9 cellular contexts compared by ENCODE assay signal in the genomic region with DNA sequence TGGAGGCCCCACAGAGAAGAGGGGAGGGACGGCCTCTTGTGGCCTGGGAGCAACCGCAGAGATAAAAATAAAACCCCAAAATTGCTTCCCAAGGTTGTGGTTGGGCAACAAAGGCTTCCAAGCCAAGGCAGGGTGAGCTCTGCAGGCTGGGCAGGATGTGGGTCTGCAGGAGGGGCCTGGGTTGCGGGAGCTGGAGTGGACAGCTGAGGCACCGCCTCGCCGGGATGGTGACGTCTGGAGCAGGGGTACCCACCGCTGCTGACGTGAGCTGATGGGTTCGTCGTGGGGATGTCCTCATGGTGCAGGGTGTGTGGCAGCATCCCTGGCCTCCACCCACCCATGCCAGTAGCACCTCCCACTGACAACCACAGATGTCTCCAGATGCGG. TPM values are rescaled to one million over a fixed set of nuclear protein-coding genes. Genes with fewer than 3 reads are reported as not detected.
DNase-seq lines count a peak whose midpoint lies in the region; ATAC-seq, FAIRE-seq and TF ChIP-seq lines count a peak whose summit lies in the region.
"Had no signal": no experiment of that assay in that cellular context is flagged by ENCODE, and none has a peak within 500 bp of the region (broad histone marks: within the 10 kb centered on the region; RNA-seq: fewer than 3 reads in every experiment).

No MANE protein-coding gene starts in this region.

- peaks cover 6% of the 10 kb centered on the region for H3K9me1 ChIP-seq in K562 (ENCODE audit: control insufficient read depth, insufficient read depth, low read length)

- DNase-seq in Right ventricle myocardium inferior (ENCODE audit: missing footprints) (peak; percentile 48), right atrium auricular region (ENCODE audit: low spot score) (no peak), T-helper 2 cell (peak in 4 of 5 experiments; percentile 51 to 93 (median 86)), K562 (ENCODE audit: extremely low read depth in 1 of 4, low spot score in 3 of 4) (no peak), NCI-H748 treated with DMSO at 0.1 percent for 48 hours (lab: John Stamatoyannopoulos, UW) (no peak), kidney tubule cell (ENCODE audit: low spot score) (no peak)
- peak; percentile 35 for DNase-seq in stimulated activated naive CD4-positive, alpha-beta T cell treated with Interleukin-2 at 50 U/mL for 16 hours (lab: John Stamatoyannopoulos, UW)

- WGBS in K562 (ENCODE audit: insufficient coverage, low coverage, missing lambda C conversion rate) = 80% methylated on average over 10 of the region's 12 CpGs

- CTCF ChIA-PET in K562 (lab: Yijun Ruan, JAX; ENCODE audit: low intra/inter-chr PET ratio) = no interaction called here

- no peaks in the 10 kb centered on the region for H3K27me3 ChIP-seq in right atrium auricular region
- no peaks in the 10 kb centered on the region for H3K27me3 ChIP-seq in K562 (ENCODE audit: control insufficient read depth in 2 of 2, insufficient read depth in 2 of 2, low read length in 2 of 2)

- intact Hi-C loops in Right ventricle myocardium inferior (cut with DNase I) (loop anchor here (2.0 kb wide), 1 partner anchor 249 kb away; no protein-coding TSS in a partner anchor), K562 (cut with micrococcal nuclease) (loop anchor here (10.0 kb wide), 1 partner anchor 133 kb away; no protein-coding TSS in a partner anchor)

- peaks cover 31% of the 10 kb centered on the region for H3K79me2 ChIP-seq in K562 (ENCODE audit: control insufficient read depth, insufficient read depth, low read length)

- TF ChIP-seq POLR2A in K562 (conservative IDR thresholded peaks at IDR 0.05) = peak; percentile 34; the same call in 1 of the 2 replicates

- H3K9me3 ChIP-seq in right atrium auricular region = no peaks in the 10 kb centered on the region
- H3K9me3 ChIP-seq in K562 (replicated peaks; ENCODE audit: control insufficient read depth, insufficient read depth, low read depth, low read length) = peaks cover 4% of the 10 kb centered on the region

- no peak for TF ChIP-seq RAD21 in K562 (CRISPR knock-in tag; conservative IDR thresholded peaks at IDR 0.05 in 1 of 2, IDR thresholded peaks at IDR 0.05 in 1 of 2)

- H3K4me3 ChIP-seq in right atrium auricular region = no peak overlapping the region
- H3K4me3 ChIP-seq in K562 = no peak overlapping the region
- H3K4me3 ChIP-seq: SK-N-MC had no signal

- TF ChIP-seq CTCF in right atrium auricular region (IDR thresholded peaks at IDR 0.05) (no peak), K562 (IDR thresholded peaks at IDR 0.05 in 2 of 3, conservative IDR thresholded peaks at IDR 0.05 in 1 of 3; ENCODE audit: insufficient read depth in 2 of 3, low read depth in 1 of 3, low read length in 3 of 3) (no peak)

- H4K20me1 ChIP-seq in K562 (replicated peaks; ENCODE audit: control insufficient read depth, insufficient read depth, low read length) = peaks cover 7% of the 10 kb centered on the region; the same call in 1 of the 2 replicates

- no peak for FAIRE-seq in K562 (lab: Jason Lieb, UNC)

- H3K27ac ChIP-seq in right atrium auricular region (no peak overlapping the region), K562 (ENCODE audit: extremely low read depth, low read depth, low read length) (no peak overlapping the region)
- H3K27ac ChIP-seq: SK-N-MC had no signal

- no TSS peak for BruUV-seq in K562 (replicated peaks; lab: Mats Ljungman, UMichigan)

- H2AFZ ChIP-seq in K562 (ENCODE audit: low read depth, low read length) = no peak overlapping the region

- H3K4me1 ChIP-seq in right atrium auricular region (peaks cover 0 to 39% of the 10 kb centered on the region in 2 donors), K562 (replicated peaks in 1 of 2; ENCODE audit: control insufficient read depth in 2 of 2, insufficient read depth in 2 of 2, low read length in 2 of 2) (peaks cover 13 to 50% of the 10 kb centered on the region in 2 experiments)

- in situ Hi-C loops in K562 (cut with MboI) = no loop called here

- TF ChIP-seq EP300 in K562 (IDR thresholded peaks at IDR 0.05; ENCODE audit: low read length) = no peak

- peak overlapping the region in 1 of 2 experiments; percentile 79; a peak in 2 of 4 replicates for H3K9ac ChIP-seq in K562 (ENCODE audit: insufficient read depth in 1 of 2, low read depth in 2 of 2, low read length in 2 of 2)

- H3K36me3 ChIP-seq in right atrium auricular region (peaks cover 9% of the 10 kb centered on the region), K562 (ENCODE audit: control insufficient read depth, insufficient read depth, low read length) (peaks cover 26% of the 10 kb centered on the region)

- POLR2A ChIA-PET in K562 (lab: Yijun Ruan, JAX) = interaction anchor here (0.7 to 1.8 kb wide), 8 partner anchors 14 to 75 kb away, joined by 3 to 6 read pairs (median 3); a partner anchor contains a TSS

- no peak overlapping the region for H3K4me2 ChIP-seq in K562 (ENCODE audit: insufficient read depth, low read length)

- ATAC-seq in Right ventricle myocardium inferior (no peak), K562 (no peak), GM19351 (IDR thresholded peaks at IDR 0.05; ENCODE audit: unreplicated experiment) (no peak)

RNA-seq across cellular contexts. Expression of a gene that starts 3.7 kb away (rescaled TPM):
- total RNA-seq in Right ventricle myocardium inferior = 265 TPM
- total RNA-seq in right atrium auricular region = 100 to 1,000 TPM; 155 to 159 TPM
- 23.0 and 76.1 TPM in 2 replicates for total RNA-seq in K562 (2011; cell fraction: chromatin; rRNA removed; ENCODE audit: low replicate concordance)
- 97.2 and 110 TPM in 2 replicates for total RNA-seq in K562 (2011; cell fraction: nucleolus; rRNA removed)
- total RNA-seq in K562 (2011; cell fraction: nucleoplasm; rRNA removed) = 49.6 and 53.2 TPM in 2 replicates
- 478 and 554 TPM in 2 replicates for total RNA-seq in K562 (2014; rRNA removed)
- 19.4 and 34.6 TPM in 2 replicates for total RNA-seq in K562 (2014; rRNA removed; fragmentation: Illumina TruSeq; extraction: Trizol)
- 113 and 115 TPM in 2 replicates for total RNA-seq in K562 (2015; rRNA removed; fragmentation: Illumina TruSeq; extraction: Trizol)
- 346 and 388 TPM in 2 replicates for total RNA-seq in K562 (2021)
- polyA plus RNA-seq in K562 (2011; rRNA removed) = 92.0 and 96.0 TPM in 2 replicates
- polyA plus RNA-seq in K562 (2011; cell fraction: cytosol; rRNA removed) = 83.3 and 266 TPM in 2 replicates
- polyA plus RNA-seq in K562 (2011; cell fraction: nucleus; rRNA removed) = 80.6 and 118 TPM in 2 replicates
- polyA plus RNA-seq in K562 (2012) = 196 and 204 TPM in 2 replicates
- polyA plus RNA-seq in K562 (2014; fragmentation: Illumina TruSeq; extraction: Trizol) = 66.4 and 151 TPM in 2 replicates
- 10 to 100 TPM in 1 of 2 experiments, 1 to 10 TPM in 1; 7.8 to 32.9 TPM for polyA plus RNA-seq in K562 (2014; fragmentation: Nextera tagmentation; extraction: Ambion mirVana)
- polyA plus RNA-seq in K562 (2014; rRNA removed) = 385 and 391 TPM in 2 replicates
- 16.0 and 24.9 TPM in 2 replicates for polyA minus RNA-seq in K562 (2011; rRNA and poly(A)+ RNA removed)
- 55.8 and 62.3 TPM in 2 replicates for polyA minus RNA-seq in K562 (2011; cell fraction: cytosol; rRNA and poly(A)+ RNA removed)
- polyA minus RNA-seq in K562 (2011; cell fraction: nucleus; rRNA and poly(A)+ RNA removed) = 24.6 and 29.9 TPM in 2 replicates

RNA-seq across cellular contexts. Expression of a gene that starts 13.0 kb away (rescaled TPM):
- 21.8 TPM for total RNA-seq in Right ventricle myocardium inferior
- total RNA-seq in right atrium auricular region = 10 to 100 TPM; 53.4 to 58.6 TPM
- 12.2 and 30.9 TPM in 2 replicates for total RNA-seq in K562 (2011; cell fraction: chromatin; rRNA removed; ENCODE audit: low replicate concordance)
- total RNA-seq in K562 (2011; cell fraction: nucleolus; rRNA removed) = 39.7 and 42.5 TPM in 2 replicates
- total RNA-seq in K562 (2011; cell fraction: nucleoplasm; rRNA removed) = 29.8 and 30.7 TPM in 2 replicates
- total RNA-seq in K562 (2014; rRNA removed) = 7.3 and 12.4 TPM in 2 replicates
- 2.1 and 2.7 TPM in 2 replicates for total RNA-seq in K562 (2014; rRNA removed; fragmentation: Illumina TruSeq; extraction: Trizol)
- total RNA-seq in K562 (2015; rRNA removed; fragmentation: Illumina TruSeq; extraction: Trizol) = 4.8 and 5.5 TPM in 2 replicates
- 9.1 and 10.8 TPM in 2 replicates for total RNA-seq in K562 (2021)
- 2.9 and 9.0 TPM in 2 replicates for polyA plus RNA-seq in K562 (2011; rRNA removed)
- polyA plus RNA-seq in K562 (2011; cell fraction: cytosol; rRNA removed) = 4.0 and 38.2 TPM in 2 replicates
- polyA plus RNA-seq in K562 (2011; cell fraction: nucleus; rRNA removed) = 18.3 and 101 TPM in 2 replicates
- 13.9 and 20.4 TPM in 2 replicates for polyA plus RNA-seq in K562 (2012)
- polyA plus RNA-seq in K562 (2014; fragmentation: Illumina TruSeq; extraction: Trizol) = 6.3 and 9.2 TPM in 2 replicates
- polyA plus RNA-seq in K562 (2014; fragmentation: Nextera tagmentation; extraction: Ambion mirVana) = under 1 TPM; 0.66 to 0.83 TPM
- polyA plus RNA-seq in K562 (2014; rRNA removed) = 11.3 and 13.1 TPM in 2 replicates
- 0.75 and 3.0 TPM in 2 replicates for polyA minus RNA-seq in K562 (2011; rRNA and poly(A)+ RNA removed)
- 2.1 and 10.7 TPM in 2 replicates for polyA minus RNA-seq in K562 (2011; cell fraction: cytosol; rRNA and poly(A)+ RNA removed)
- 1.4 and 8.2 TPM in 2 replicates for polyA minus RNA-seq in K562 (2011; cell fraction: nucleus; rRNA and poly(A)+ RNA removed)

RNA-seq across cellular contexts. Expression of a gene that starts 22.1 kb away (rescaled TPM):
- total RNA-seq in Right ventricle myocardium inferior (119 TPM), right atrium auricular region (10 to 100 TPM; 75.0 to 80.2 TPM), K562 (2014; rRNA removed) (135 and 143 TPM in 2 replicates), K562 (2014; rRNA removed; fragmentation: Illumina TruSeq; extraction: Trizol) (3.5 and 6.3 TPM in 2 replicates), K562 (2015; rRNA removed; fragmentation: Illumina TruSeq; extraction: Trizol) (50.9 and 51.7 TPM in 2 replicates), K562 (2021) (106 and 118 TPM in 2 replicates)
- total RNA-seq in K562 (2011; cell fraction: chromatin; rRNA removed; ENCODE audit: low replicate concordance) = 53.3 and 207 TPM in 2 replicates
- total RNA-seq in K562 (2011; cell fraction: nucleolus; rRNA removed) = 213 and 235 TPM in 2 replicates
- total RNA-seq in K562 (2011; cell fraction: nucleoplasm; rRNA removed) = 85.9 and 103 TPM in 2 replicates
- polyA plus RNA-seq in K562 (2011; rRNA removed) (24.3 and 42.1 TPM in 2 replicates), K562 (2014; fragmentation: Illumina TruSeq; extraction: Trizol) (13.9 and 43.4 TPM in 2 replicates), K562 (2014; fragmentation: Nextera tagmentation; extraction: Ambion mirVana) (under 1 TPM; 0.62 to 0.63 TPM), K562 (2014; rRNA removed) (119 and 136 TPM in 2 replicates)
- polyA plus RNA-seq in K562 (2011; cell fraction: cytosol; rRNA removed) = 39.8 and 107 TPM in 2 replicates
- 353 and 531 TPM in 2 replicates for polyA plus RNA-seq in K562 (2011; cell fraction: nucleus; rRNA removed)
- polyA plus RNA-seq in K562 (2012) = 65.5 and 75.0 TPM in 2 replicates
- 5.6 and 11.7 TPM in 2 replicates for polyA minus RNA-seq in K562 (2011; rRNA and poly(A)+ RNA removed)
- 32.9 and 47.2 TPM in 2 replicates for polyA minus RNA-seq in K562 (2011; cell fraction: cytosol; rRNA and poly(A)+ RNA removed)
- polyA minus RNA-seq in K562 (2011; cell fraction: nucleus; rRNA and poly(A)+ RNA removed) = 69.3 and 81.9 TPM in 2 replicates

RNA-seq across cellular contexts. Expression of a gene that starts 27.8 kb away (rescaled TPM):
- total RNA-seq in Right ventricle myocardium inferior (49.4 TPM), right atrium auricular region (10 to 100 TPM; 41.6 to 44.2 TPM), K562 (2014; rRNA removed) (147 and 176 TPM in 2 replicates), K562 (2014; rRNA removed; fragmentation: Illumina TruSeq; extraction: Trizol) (65.1 and 66.7 TPM in 2 replicates), K562 (2015; rRNA removed; fragmentation: Illumina TruSeq; extraction: Trizol) (91.0 and 94.5 TPM in 2 replicates), K562 (2021) (141 and 167 TPM in 2 replicates)
- 996 and 1,265 TPM in 2 replicates for total RNA-seq in K562 (2011; cell fraction: chromatin; rRNA removed; ENCODE audit: low replicate concordance)
- 508 and 525 TPM in 2 replicates for total RNA-seq in K562 (2011; cell fraction: nucleolus; rRNA removed)
- total RNA-seq in K562 (2011; cell fraction: nucleoplasm; rRNA removed) = 788 and 831 TPM in 2 replicates
- polyA plus RNA-seq in K562 (2011; rRNA removed) (236 and 265 TPM in 2 replicates), K562 (2014; fragmentation: Illumina TruSeq; extraction: Trizol) (81.0 and 89.7 TPM in 2 replicates), K562 (2014; fragmentation: Nextera tagmentation; extraction: Ambion mirVana) (1 to 10 TPM; 2.8 to 5.6 TPM), K562 (2014; rRNA removed) (245 and 287 TPM in 2 replicates)
- polyA plus RNA-seq in K562 (2011; cell fraction: cytosol; rRNA removed) = 71.9 and 133 TPM in 2 replicates
- polyA plus RNA-seq in K562 (2011; cell fraction: nucleus; rRNA removed) = 2,539 and 2,548 TPM in 2 replicates
- polyA plus RNA-seq in K562 (2012) = 104 and 250 TPM in 2 replicates
- polyA minus RNA-seq in K562 (2011; rRNA and poly(A)+ RNA removed) = 70.2 and 76.2 TPM in 2 replicates
- polyA minus RNA-seq in K562 (2011; cell fraction: cytosol; rRNA and poly(A)+ RNA removed) = 31.4 and 45.0 TPM in 2 replicates
- 260 and 342 TPM in 2 replicates for polyA minus RNA-seq in K562 (2011; cell fraction: nucleus; rRNA and poly(A)+ RNA removed)

RNA-seq across cellular contexts. Expression of a gene that starts 35.7 kb away (rescaled TPM):
- total RNA-seq in Right ventricle myocardium inferior (140 TPM), right atrium auricular region (100 to 1,000 TPM; 160 to 218 TPM), K562 (2014; rRNA removed) (352 and 355 TPM in 2 replicates), K562 (2014; rRNA removed; fragmentation: Illumina TruSeq; extraction: Trizol) (208 and 222 TPM in 2 replicates), K562 (2015; rRNA removed; fragmentation: Illumina TruSeq; extraction: Trizol) (205 and 216 TPM in 2 replicates), K562 (2021) (224 and 229 TPM in 2 replicates)
- 98.1 and 170 TPM in 2 replicates for total RNA-seq in K562 (2011; cell fraction: chromatin; rRNA removed; ENCODE audit: low replicate concordance)
- total RNA-seq in K562 (2011; cell fraction: nucleolus; rRNA removed) = 136 and 139 TPM in 2 replicates
- total RNA-seq in K562 (2011; cell fraction: nucleoplasm; rRNA removed) = 122 and 137 TPM in 2 replicates
- polyA plus RNA-seq in K562 (2011; rRNA removed) (144 and 187 TPM in 2 replicates), K562 (2014; fragmentation: Illumina TruSeq; extraction: Trizol) (180 and 264 TPM in 2 replicates), K562 (2014; fragmentation: Nextera tagmentation; extraction: Ambion mirVana) (100 to 1,000 TPM; 570 to 671 TPM), K562 (2014; rRNA removed) (420 and 491 TPM in 2 replicates)
- 164 and 188 TPM in 2 replicates for polyA plus RNA-seq in K562 (2011; cell fraction: cytosol; rRNA removed)
- 104 and 152 TPM in 2 replicates for polyA plus RNA-seq in K562 (2011; cell fraction: nucleus; rRNA removed)
- 195 and 375 TPM in 2 replicates for polyA plus RNA-seq in K562 (2012)
- polyA minus RNA-seq in K562 (2011; rRNA and poly(A)+ RNA removed) = 121 and 163 TPM in 2 replicates
- 99.9 and 107 TPM in 2 replicates for polyA minus RNA-seq in K562 (2011; cell fraction: cytosol; rRNA and poly(A)+ RNA removed)
- 44.2 and 57.5 TPM in 2 replicates for polyA minus RNA-seq in K562 (2011; cell fraction: nucleus; rRNA and poly(A)+ RNA removed)

Comparison
In these comparisons a context has a peak if more than half of its experiments do, and no peak if none do; other contexts are left out.
1. DNase-seq: peak in Right ventricle myocardium inferior (single experiment), T-helper 2 cell (4 of 5) and stimulated activated naive CD4-positive, alpha-beta T cell treated with Interleukin-2 at 50 U/mL for 16 hours (single experiment); none in right atrium auricular region (single experiment), K562 (0 of 4), NCI-H748 treated with DMSO at 0.1 percent for 48 hours (single experiment) and kidney tubule cell (single experiment).